In genomic region chr7:98194186-98194585, GRCh38 we compare ENCODE assay signal across 11 cellular contexts. TPM values are rescaled to one million over a fixed set of nuclear protein-coding genes. Genes with fewer than 3 reads are reported as not detected.
"Had no signal": no experiment of that assay in that cellular context is flagged by ENCODE, and none has a peak within 500 bp of the region (broad histone marks: within the 10 kb centered on the region; RNA-seq: fewer than 3 reads in every experiment).

No MANE protein-coding gene starts in this region.

- DNase-seq: GM23248, GOT3, H7, HFFc6, KG1 had no signal

- FAIRE-seq: HTR-8/SVneo, K562 had no signal

- H2AFZ ChIP-seq: GM23248 had no signal

- H3K27ac ChIP-seq: GM23248, HL-60 had no signal

- H3K9me3 Mint-ChIP-seq: HFFc6 had no signal

- H3K4me3 ChIP-seq: GM23248, HAP-1, K562 had no signal

- H3K4me3 Mint-ChIP-seq: HFFc6 had no signal

- ATAC-seq: HCT116, K562 had no signal

- H3K4me1 ChIP-seq: HAP-1 had no signal

- H3K9ac ChIP-seq: GM23248 had no signal

- H3K9me3 ChIP-seq: HAP-1 had no signal

RNA-seq across cellular contexts. Expression of gene BHLHA15, which starts 17.1 kb away (rescaled TPM):
- total RNA-seq: GM23248, H4 had no signal
- polyA plus RNA-seq: GM23248 had no signal
